9 cellular contexts compared by ENCODE assay signal in genomic region chr20:51481311-51481997, GRCh38.
DNase-seq lines count a peak whose midpoint lies in the region; ATAC-seq, FAIRE-seq and TF ChIP-seq lines count a peak whose summit lies in the region.
"Had no signal": no experiment of that assay in that cellular context is flagged by ENCODE, and none has a peak within 500 bp of the region (broad histone marks: within the 10 kb centered on the region; RNA-seq: fewer than 3 reads in every experiment).

No MANE protein-coding gene starts in this region.

- H3K27me3 ChIP-seq in smooth muscle cell (ENCODE audit: low read depth) = no peaks in the 10 kb centered on the region

- FAIRE-seq in GM18507 (lab: Jason Lieb, UNC) = no peak
- FAIRE-seq: astrocyte had no signal

- ATAC-seq in HG02623 (IDR thresholded peaks at IDR 0.05; ENCODE audit: unreplicated experiment) (no peak), GM18868 (IDR thresholded peaks at IDR 0.05; ENCODE audit: unreplicated experiment) (no peak)

- no peak overlapping the region for H3K9ac ChIP-seq in smooth muscle cell (ENCODE audit: low read depth)

- H3K4me1 ChIP-seq in smooth muscle cell (ENCODE audit: low read depth) = no peaks in the 10 kb centered on the region

- no peaks in the 10 kb centered on the region for H3K36me3 ChIP-seq in smooth muscle cell (ENCODE audit: low read depth)

- 80% methylated on average over 20 of the region's 20 CpGs for WGBS in smooth muscle cell (ENCODE audit: low lambda C conversion rate)

- DNase-seq in GM18507 (ENCODE audit: extremely low spot score, insufficient read length, low read depth) (peak; percentile 35), caudate nucleus (lab: John Stamatoyannopoulos, UW) (no peak), smooth muscle cell (lab: John Stamatoyannopoulos, UW; ENCODE audit: unreplicated experiment) (no peak)
- peak; percentile 50 to 55 for DNase-seq in activated CD4-positive, alpha-beta T cell treated with anti-CD3 and anti-CD28 coated beads, Interleukin-2, amount 50 U/mL, for 4 hours
- peak; percentile 27 for DNase-seq in effector CD4-positive, alpha-beta T cell
- DNase-seq in stimulated activated CD4-positive, alpha-beta T cell treated with anti-CD3 and anti-CD28 coated beads, Interleukin-4, amount 100 ng/mL, for 48 hours (ENCODE audit: low read depth in 2 of 2) = peak; percentile 48 to 50

- H3K79me2 ChIP-seq in smooth muscle cell (ENCODE audit: low read depth) = peaks cover 7% of the 10 kb centered on the region

- no peak overlapping the region for H3K4me2 ChIP-seq in smooth muscle cell

- no peaks in the 10 kb centered on the region for H3K9me3 ChIP-seq in smooth muscle cell (replicated peaks; ENCODE audit: low read depth)

- H3K4me3 ChIP-seq in smooth muscle cell = no peak overlapping the region

- no peak overlapping the region for H3K27ac ChIP-seq in caudate nucleus (ENCODE audit: low read depth, low read length)
- H3K27ac ChIP-seq in smooth muscle cell (ENCODE audit: low read depth) = no peak overlapping the region

- H3F3A ChIP-seq in smooth muscle cell (ENCODE audit: low read depth) = peaks cover 11% of the 10 kb centered on the region

- no peak for TF ChIP-seq CTCF in smooth muscle cell (IDR thresholded peaks at IDR 0.05; ENCODE audit: borderline replicate concordance, insufficient read depth, poor library complexity, severe bottlenecking)

- no peak overlapping the region for H2AFZ ChIP-seq in smooth muscle cell (ENCODE audit: low read depth)

- H4K20me1 ChIP-seq in smooth muscle cell (ENCODE audit: low read depth) = no peaks in the 10 kb centered on the region

Comparison
In these comparisons a context has a peak if more than half of its experiments do, and no peak if none do; other contexts are left out.
1. DNase-seq: peak in GM18507 (single experiment), activated CD4-positive, alpha-beta T cell treated with anti-CD3 and anti-CD28 coated beads, Interleukin-2, amount 50 U/mL, for 4 hours (2 of 2), effector CD4-positive, alpha-beta T cell (single experiment) and stimulated activated CD4-positive, alpha-beta T cell treated with anti-CD3 and anti-CD28 coated beads, Interleukin-4, amount 100 ng/mL, for 48 hours (2 of 2); none in caudate nucleus (0 of 61) and smooth muscle cell (single experiment).